In the genomic region with DNA sequence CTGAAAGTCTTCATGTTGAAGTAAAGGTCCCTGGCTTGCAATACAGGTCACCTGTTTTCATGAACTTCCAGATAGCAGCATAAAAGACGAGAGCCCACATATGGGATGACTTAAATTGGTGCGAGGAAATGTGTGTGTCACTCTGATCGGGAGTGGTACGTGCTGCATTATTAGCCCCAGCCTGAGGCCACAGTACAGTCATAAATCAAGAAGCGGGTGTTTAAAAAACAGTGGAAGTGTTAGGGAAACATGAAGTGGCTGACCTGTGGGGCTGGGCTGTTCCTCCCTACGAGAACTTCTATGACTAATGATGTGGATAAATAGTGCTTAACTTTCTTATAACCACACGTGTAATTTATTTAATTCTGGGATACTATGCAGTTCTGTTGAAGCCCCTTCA, we compare ENCODE assay signal across 18 cellular contexts. TPM values are rescaled to one million over a fixed set of nuclear protein-coding genes. Genes with fewer than 3 reads are reported as not detected.
DNase-seq lines count a peak whose midpoint lies in the region; ATAC-seq and TF ChIP-seq lines count a peak whose summit lies in the region.
"Had no signal": no experiment of that assay in that cellular context is flagged by ENCODE, and none has a peak within 500 bp of the region (broad histone marks: within the 10 kb centered on the region; RNA-seq: fewer than 3 reads in every experiment).

No MANE protein-coding gene starts in this region.

- peak; percentile 4 for TF ChIP-seq EP300 in esophagus muscularis mucosa (IDR thresholded peaks at IDR 0.05)

- no peak overlapping the region for H2BK5ac ChIP-seq in trophoblast cell (ENCODE audit: low read depth, low read length, poor library complexity)

- H3K4ac ChIP-seq in trophoblast cell (ENCODE audit: low read depth, low read length): no peak overlapping the region

- no peak overlapping the region for H2AK5ac ChIP-seq in trophoblast cell (ENCODE audit: low read length)

- TF ChIP-seq CTCF in esophagus muscularis mucosa (IDR thresholded peaks at IDR 0.05): no peak

- H2AFZ ChIP-seq in trophoblast cell (ENCODE audit: insufficient read depth, low read length, poor library complexity): no peak overlapping the region

- H3K4me2 ChIP-seq in trophoblast cell (ENCODE audit: low read length): no peak overlapping the region
- H3K4me2 ChIP-seq: BLaER1 had no signal

- WGBS in esophagus muscularis mucosa: 22% methylated on average over 7 of the region's 7 CpGs
- WGBS in trophoblast cell (ENCODE audit: extremely low coverage, insufficient coverage, insufficient read length): no CpG with 5 or more reads among the region's 7 CpGs

- H3K79me1 ChIP-seq in trophoblast cell (ENCODE audit: low read length): no peaks in the 10 kb centered on the region

- no peaks in the 10 kb centered on the region for H3K79me2 ChIP-seq in trophoblast cell (ENCODE audit: control insufficient read depth, insufficient read depth, low read length, poor library complexity)

- H3K27ac ChIP-seq in esophagus muscularis mucosa (replicated peaks in 1 of 4) (peak overlapping the region; percentile 58 to 72 (median 64)), trophoblast cell (ENCODE audit: low read depth, low read length) (no peak overlapping the region)
- H3K27ac ChIP-seq: BLaER1 had no signal

- no peak overlapping the region for H2BK12ac ChIP-seq in trophoblast cell (ENCODE audit: low read length)

- no peak for ATAC-seq in HG03097 (IDR thresholded peaks at IDR 0.05; ENCODE audit: low FRiP score, unreplicated experiment)
- ATAC-seq in sciatic nerve: no peak
- ATAC-seq: K562 had no signal

- H2BK120ac ChIP-seq in trophoblast cell (ENCODE audit: insufficient read depth, low read length, poor library complexity): no peak overlapping the region

- no peak overlapping the region for H3K14ac ChIP-seq in trophoblast cell (ENCODE audit: low read length)

- no peak overlapping the region for H3K4me3 ChIP-seq in esophagus muscularis mucosa
- H3K4me3 ChIP-seq in trophoblast cell (ENCODE audit: low read depth, low read length): no peak overlapping the region
- H3K4me3 ChIP-seq: BLaER1, K562, lung had no signal

- no peaks in the 10 kb centered on the region for H3K9me3 ChIP-seq in esophagus muscularis mucosa
- no peaks in the 10 kb centered on the region for H3K9me3 ChIP-seq in trophoblast cell (ENCODE audit: insufficient read depth, low read depth, low read length)
- H3K9me3 ChIP-seq: BLaER1 had no signal

- no peaks in the 10 kb centered on the region for H3K36me3 ChIP-seq in esophagus muscularis mucosa
- no peaks in the 10 kb centered on the region for H3K36me3 ChIP-seq in trophoblast cell (ENCODE audit: control insufficient read depth in 1 of 2, insufficient read depth in 2 of 2, low read length in 2 of 2)
- H3K36me3 ChIP-seq: BLaER1 had no signal

- H3K27me3 ChIP-seq in esophagus muscularis mucosa: no peaks in the 10 kb centered on the region
- H3K27me3 ChIP-seq in trophoblast cell (ENCODE audit: insufficient read depth, low read length): no peaks in the 10 kb centered on the region
- H3K27me3 ChIP-seq: BLaER1 had no signal

- no peak overlapping the region for H3K9ac ChIP-seq in trophoblast cell (ENCODE audit: low read length)
- H3K9ac ChIP-seq: BLaER1 had no signal

- intact Hi-C loops in esophagus muscularis mucosa (cut with DNase I) (no loop called here), sciatic nerve (cut with DNase I) (no loop called here)

- no peak overlapping the region for H4K12ac ChIP-seq in trophoblast cell (ENCODE audit: low read depth, low read length)

- H3K23ac ChIP-seq in trophoblast cell (ENCODE audit: low read length): no peak overlapping the region

- TF ChIP-seq POLR2A in esophagus muscularis mucosa (IDR thresholded peaks at IDR 0.05; ENCODE audit: low read depth): no peak

- H4K8ac ChIP-seq in trophoblast cell (ENCODE audit: low read depth, low read length): no peak overlapping the region

- H4K91ac ChIP-seq in trophoblast cell (ENCODE audit: low read depth, low read length): no peak overlapping the region

- H3K4me1 ChIP-seq in esophagus muscularis mucosa (peaks cover 0 to 28% (median 22%) of the 10 kb centered on the region in 4 donors), trophoblast cell (ENCODE audit: control insufficient read depth in 1 of 2, insufficient read depth in 2 of 2, low read length in 2 of 2) (no peaks in the 10 kb centered on the region)
- H3K4me1 ChIP-seq: BLaER1 had no signal

- DNase-seq in GM04504 (ENCODE audit: low read depth) (peak; percentile 60), NCI-H2227 (lab: John Stamatoyannopoulos, UW; ENCODE audit: unreplicated experiment) (peak; percentile 39), esophagus muscularis mucosa (ENCODE audit: extremely low spot score) (no peak), trophoblast cell (peak; percentile 70 to 75), sciatic nerve (ENCODE audit: low spot score) (no peak)
- DNase-seq in stimulated activated naive CD4-positive, alpha-beta T cell (lab: John Stamatoyannopoulos, UW): no peak
- DNase-seq: activated CD4-positive, alpha-beta T cell treated with anti-CD3 and anti-CD28 coated beads for 1 hour; activated CD8-positive, alpha-beta memory T cell treated with anti-CD3 and anti-CD28 coated beads, Interleukin-2, amount 50 U/mL, for 4 hours; activated naive CD4-positive, alpha-beta T cell treated with Interleukin-2 at 50 U/mL for 16 hours; NCI-H1092; NCI-H2171 treated with DMSO at 0.1 percent for 48 hours; retina; SIG-M5; substantia nigra had no signal

- no peak overlapping the region for H3K18ac ChIP-seq in trophoblast cell (ENCODE audit: low read length)

RNA-seq across cellular contexts. Expression of a gene that starts 24.4 kb away (rescaled TPM):
- total RNA-seq in esophagus muscularis mucosa (10 to 100 TPM; 56.9 to 72.2 (median 65.1) TPM), sciatic nerve (19.8 TPM)
- 15.9 and 16.2 TPM in 2 replicates for polyA plus RNA-seq in trophoblast cell (2013)

RNA-seq across cellular contexts. Expression of a gene that starts 53.3 kb away (rescaled TPM):
- under 1 TPM in 1 of 4 donors, not detected in 3; 0.42 TPM for total RNA-seq in esophagus muscularis mucosa
- not detected in 2 replicates for polyA plus RNA-seq in trophoblast cell (2013)
- total RNA-seq in sciatic nerve: not detected
- total RNA-seq: K562, lung had no signal
- polyA plus RNA-seq: lung had no signal

Comparison
In these comparisons a context has a peak if more than half of its experiments do, and no peak if none do; other contexts are left out.
1. DNase-seq: peak in GM04504 (single experiment), NCI-H2227 (single experiment) and trophoblast cell (2 of 2); none in esophagus muscularis mucosa (single experiment), stimulated activated naive CD4-positive, alpha-beta T cell (0 of 6) and sciatic nerve (single experiment).